ENCODE assay signal across 19 cellular contexts in genomic region chr9:123753669-123754307, GRCh38.
"Had no signal": no experiment of that assay in that cellular context is flagged by ENCODE, and none has a peak within 500 bp of the region (broad histone marks: within the 10 kb centered on the region; RNA-seq: fewer than 3 reads in every experiment).

No MANE protein-coding gene starts in this region.

- H3K4me3 Mint-ChIP-seq: activated CD8-positive, alpha-beta memory T cell treated with anti-CD3 and anti-CD28 coated beads, Interleukin-2, amount 10 ng/mL, durations not matched to agents 7 days and 5 days; activated naive CD8-positive, alpha-beta T cell; activated T-cell treated with anti-CD3 and anti-CD28 coated beads, Interleukin-2, amount 50 U/mL, for 24 hours; brain; natural killer cell treated with Interleukin-12 subunit alpha and Interleukin-12 subunit beta and Interleukin-15 and Interleukin-18, amount 100 ng/mL, for 72 hours had no signal

- H3K27me3 Mint-ChIP-seq: activated CD8-positive, alpha-beta memory T cell treated with anti-CD3 and anti-CD28 coated beads, Interleukin-2, amount 10 ng/mL, durations not matched to agents 7 days and 5 days; activated naive CD8-positive, alpha-beta T cell; activated T-cell treated with anti-CD3 and anti-CD28 coated beads, Interleukin-2, amount 50 U/mL, for 24 hours; brain; natural killer cell treated with Interleukin-12 subunit alpha and Interleukin-12 subunit beta and Interleukin-15 and Interleukin-18, amount 100 ng/mL, for 72 hours had no signal

- H3K36me3 Mint-ChIP-seq: activated CD8-positive, alpha-beta memory T cell treated with anti-CD3 and anti-CD28 coated beads, Interleukin-2, amount 10 ng/mL, durations not matched to agents 7 days and 5 days; natural killer cell treated with Interleukin-12 subunit alpha and Interleukin-12 subunit beta and Interleukin-15 and Interleukin-18, amount 100 ng/mL, for 72 hours had no signal

- H3K4me3 ChIP-seq: lower lobe of right lung, psoas muscle, testis, upper lobe of right lung had no signal

- H3K9me3 ChIP-seq: lower lobe of right lung, psoas muscle, testis, upper lobe of right lung had no signal

- H3K27ac Mint-ChIP-seq: activated CD8-positive, alpha-beta memory T cell treated with anti-CD3 and anti-CD28 coated beads, Interleukin-2, amount 10 ng/mL, durations not matched to agents 7 days and 5 days; activated naive CD8-positive, alpha-beta T cell; activated T-cell treated with anti-CD3 and anti-CD28 coated beads, Interleukin-2, amount 50 U/mL, for 24 hours; brain; natural killer cell treated with Interleukin-12 subunit alpha and Interleukin-12 subunit beta and Interleukin-15 and Interleukin-18, amount 100 ng/mL, for 72 hours had no signal

- ATAC-seq: activated CD8-positive, alpha-beta memory T cell treated with anti-CD3 and anti-CD28 coated beads, Interleukin-2, amount 10 ng/mL, durations not matched to agents 7 days and 5 days; lower lobe of right lung; natural killer cell treated with Interleukin-12 subunit alpha and Interleukin-12 subunit beta and Interleukin-15 and Interleukin-18, amount 100 ng/mL, for 72 hours; stimulated activated naive CD8-positive, alpha-beta T cell treated with anti-CD3 and anti-CD28 coated beads, Interleukin-15, Interleukin-2, amounts not matched to agents 100 U/mL and 50 U/mL, for 24 hours; upper lobe of right lung had no signal

- H3K4me1 ChIP-seq: lower lobe of right lung had no signal

- H3K9me3 Mint-ChIP-seq: activated T-cell treated with anti-CD3 and anti-CD28 coated beads, Interleukin-2, amount 50 U/mL, for 24 hours; natural killer cell treated with Interleukin-12 subunit alpha and Interleukin-12 subunit beta and Interleukin-15 and Interleukin-18, amount 100 ng/mL, for 72 hours had no signal

- H3K36me3 ChIP-seq: upper lobe of right lung had no signal

- DNase-seq: activated CD4-positive, alpha-beta T cell treated with anti-CD3 and anti-CD28 coated beads, Interleukin-2, amount 50 U/mL, for 48 hours; activated CD4-positive, CD25-positive, alpha-beta regulatory T cell treated with anti-CD3 and anti-CD28 coated beads, Interleukin-2, amount 50 U/mL, for 72 hours; activated CD8-positive, alpha-beta memory T cell treated with anti-CD3 and anti-CD28 coated beads, Interleukin-2, amount 10 ng/mL, durations not matched to agents 7 days and 5 days; activated effector memory CD4-positive, alpha-beta T cell treated with anti-CD3 and anti-CD28 coated beads, Interleukin-2, amount 50 U/mL, for 16 hours; activated T-cell treated with anti-CD3 and anti-CD28 coated beads, Interleukin-2, amount 50 U/mL, for 24 hours; amygdala; dermis blood vessel endothelial cell; hippocampal formation; lower lobe of right lung; occipital lobe; psoas muscle; stimulated activated CD4-positive, alpha-beta T cell treated with anti-CD3 and anti-CD28 coated beads, Interleukin-4, amount 100 ng/mL, for 1 hour; stimulated activated CD8-positive, alpha-beta memory T cell treated with anti-CD3 and anti-CD28 coated beads, Interleukin-4, amount 100 ng/mL, for 48 hours; stimulated activated naive CD8-positive, alpha-beta T cell treated with anti-CD3 and anti-CD28 coated beads, Interleukin-15, Interleukin-2, amounts not matched to agents 100 U/mL and 50 U/mL, for 24 hours; testis; upper lobe of right lung had no signal

- H3K27ac ChIP-seq: lower lobe of right lung, psoas muscle, testis, upper lobe of right lung had no signal

- H3K27me3 ChIP-seq: testis, upper lobe of right lung had no signal
